ENCODE assay signal across 1 cellular context in genomic region chr20:51803157-51803854, GRCh38.
TF ChIP-seq lines count a peak whose summit lies in the region.

No MANE protein-coding gene starts in this region.

TF ChIP-seq in endothelial cell of umbilical vein, 7 proteins besides CTCF, POLR2A, EP300 and RAD21 (continued from another document):
- TF ChIP-seq POLR2AphosphoS5 (IDR thresholded peaks at IDR 0.05; ENCODE audit: insufficient read depth, low read depth, low read length) = no peak
TF ChIP-seq in endothelial cell of umbilical vein: peak in this region for 0.
